In the genomic region with DNA sequence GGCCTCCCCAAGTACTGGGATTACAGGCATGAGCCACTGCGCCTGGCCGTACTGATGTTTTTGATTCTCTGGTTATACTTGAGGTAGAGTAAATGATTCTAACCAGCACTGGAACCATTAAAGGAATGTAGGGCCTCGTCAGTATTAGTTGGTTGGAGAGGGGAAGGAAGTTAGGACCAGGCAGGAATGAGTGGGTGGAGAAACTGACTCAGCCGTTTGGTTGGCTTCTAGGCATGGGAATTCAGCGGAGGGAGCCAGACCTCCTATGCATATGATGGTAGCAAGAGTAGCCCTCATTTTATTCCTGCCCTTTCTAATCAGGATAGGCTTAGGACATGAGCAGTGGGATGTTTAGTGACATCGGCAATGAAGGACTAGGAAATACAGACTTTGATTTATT, we compare ENCODE assay signal across 12 cellular contexts. TPM values are rescaled to one million over a fixed set of nuclear protein-coding genes. Genes with fewer than 3 reads are reported as not detected.
DNase-seq lines count a peak whose midpoint lies in the region; ATAC-seq, FAIRE-seq and TF ChIP-seq lines count a peak whose summit lies in the region.
"Had no signal": no experiment of that assay in that cellular context is flagged by ENCODE, and none has a peak within 500 bp of the region (broad histone marks: within the 10 kb centered on the region; RNA-seq: fewer than 3 reads in every experiment).

No MANE protein-coding gene starts in this region.

- H3K36me3 Mint-ChIP-seq in H9 (ENCODE audit: insufficient read depth in 1 of 3, low read depth in 3 of 3) (no peaks in the 10 kb centered on the region), astrocyte (ENCODE audit: low read depth, unreplicated experiment) (no peaks in the 10 kb centered on the region)

- no peak overlapping the region for H2AK5ac ChIP-seq in H9 (ENCODE audit: insufficient read length, low read length)

- H3K27me3 Mint-ChIP-seq in H9 (ENCODE audit: low read depth) (no peaks in the 10 kb centered on the region), astrocyte (ENCODE audit: low read depth, unreplicated experiment) (no peaks in the 10 kb centered on the region)
- H3K27me3 Mint-ChIP-seq: stimulated activated naive CD8-positive, alpha-beta T cell treated with anti-CD3 and anti-CD28 coated beads, Interleukin-15, amount 100 ng/mL, for 72 hours had no signal

- H3K56ac ChIP-seq in H9 (ENCODE audit: insufficient read length, low read depth, low read length) = no peak overlapping the region

- ATAC-seq in foreskin keratinocyte = peak; percentile 41
- ATAC-seq: stimulated activated naive CD8-positive, alpha-beta T cell treated with anti-CD3 and anti-CD28 coated beads, Interleukin-15, amount 100 ng/mL, for 72 hours had no signal

- no peak overlapping the region for H3K9ac ChIP-seq in H9 (ENCODE audit: extremely low read depth, insufficient read length, low read length)
- peak overlapping the region; percentile 14 for H3K9ac ChIP-seq in astrocyte (ENCODE audit: low read length)
- H3K9ac ChIP-seq in stomach smooth muscle (ENCODE audit: low read length in 2 of 2) = no peak overlapping the region

- H4K20me1 ChIP-seq in H9 (ENCODE audit: control insufficient read depth, insufficient read depth, insufficient read length) = no peaks in the 10 kb centered on the region
- no peaks in the 10 kb centered on the region for H4K20me1 ChIP-seq in astrocyte (ENCODE audit: insufficient read depth, low read length)

- no peak overlapping the region for H2BK12ac ChIP-seq in H9 (ENCODE audit: insufficient read length, low read depth, low read length)

- no peaks in the 10 kb centered on the region for H3K79me1 ChIP-seq in H9 (ENCODE audit: insufficient read depth, low read depth, low read length, poor library complexity, severe bottlenecking)

- no peak overlapping the region for H4K8ac ChIP-seq in H9 (replicated peaks; ENCODE audit: insufficient read length, low read depth, low read length)

- H2BK120ac ChIP-seq in H9 (ENCODE audit: low read depth, low read length, poor library complexity, severe bottlenecking) = no peak overlapping the region

- no peak overlapping the region for H2BK20ac ChIP-seq in H9 (ENCODE audit: low read depth, low read length, poor library complexity, severe bottlenecking)

- H4K5ac ChIP-seq in H9 (ENCODE audit: insufficient read length, low read depth, low read length) = no peak overlapping the region

- no peaks in the 10 kb centered on the region for H3K9me3 ChIP-seq in H9 (ENCODE audit: control insufficient read depth, low read depth, low read length)
- no peaks in the 10 kb centered on the region for H3K9me3 ChIP-seq in astrocyte (ENCODE audit: insufficient read depth, low read depth, low read length)
- H3K9me3 ChIP-seq in stomach smooth muscle (ENCODE audit: control insufficient read depth in 2 of 2, low read length in 2 of 2) = no peaks in the 10 kb centered on the region
- H3K9me3 ChIP-seq: SJCRH30 had no signal

- no peak overlapping the region for H2BK5ac ChIP-seq in H9 (ENCODE audit: insufficient read length, low read length)

- H3K27ac ChIP-seq in H9 (ENCODE audit: insufficient read length, low read depth, low read length) (no peak overlapping the region), astrocyte (ENCODE audit: low read depth, low read length) (peak overlapping the region; percentile 49), foreskin keratinocyte (no peak overlapping the region), stomach smooth muscle (ENCODE audit: low read length) (peak overlapping the region; percentile 31)
- H3K27ac ChIP-seq: SJCRH30 had no signal

- H3K4me3 ChIP-seq in astrocyte (ENCODE audit: insufficient read depth, low read depth, low read length) (no peak overlapping the region), stomach smooth muscle (ENCODE audit: low read length in 2 of 2) (peak overlapping the region in 1 of 2 donors; percentile 8)
- H3K4me3 ChIP-seq: SJCRH30 had no signal

- H3K4me3 Mint-ChIP-seq in H9 (no peak overlapping the region), astrocyte (ENCODE audit: unreplicated experiment) (no peak overlapping the region)
- H3K4me3 Mint-ChIP-seq: stimulated activated naive CD8-positive, alpha-beta T cell treated with anti-CD3 and anti-CD28 coated beads, Interleukin-15, amount 100 ng/mL, for 72 hours had no signal

- no peak overlapping the region for H3K4ac ChIP-seq in H9 (ENCODE audit: low read depth, low read length)

- H3K4me1 Mint-ChIP-seq in H9 (peaks cover 4 to 6% of the 10 kb centered on the region in 2 experiments), astrocyte (ENCODE audit: low read depth, unreplicated experiment) (peaks cover 7% of the 10 kb centered on the region)
- H3K4me1 Mint-ChIP-seq: stimulated activated naive CD8-positive, alpha-beta T cell treated with anti-CD3 and anti-CD28 coated beads, Interleukin-15, amount 100 ng/mL, for 72 hours had no signal

- H2BK15ac ChIP-seq in H9 (ENCODE audit: low read depth, low read length) = no peak overlapping the region

- peak; percentile 39 for FAIRE-seq in astrocyte (lab: Jason Lieb, UNC)

- DNase-seq in H9 (no peak), astrocyte (ENCODE audit: low read depth) (peak; percentile 88), foreskin keratinocyte (no peak), NOMO-1 treated with dmso at 0.1 percent for 144 hours (lab: John Stamatoyannopoulos, UW; ENCODE audit: unreplicated experiment) (no peak), mucosa of gallbladder (ENCODE audit: low spot score) (no peak), superior temporal gyrus (ENCODE audit: extremely low spot score) (no peak)
- DNase-seq: activated CD8-positive, alpha-beta memory T cell treated with anti-CD3 and anti-CD28 coated beads, Interleukin-2, amount 50 U/mL, for 4 hours; anterior cingulate cortex; NCI-H69; SJCRH30; stimulated activated naive CD8-positive, alpha-beta T cell treated with anti-CD3 and anti-CD28 coated beads, Interleukin-15, amount 100 ng/mL, for 72 hours had no signal

- H4K91ac ChIP-seq in H9 (ENCODE audit: insufficient read length, low read depth, low read length) = no peak overlapping the region

- H3K23me2 ChIP-seq in H9 (ENCODE audit: insufficient read length, low read depth, low read length, poor library complexity, severe bottlenecking) = no peaks in the 10 kb centered on the region

- no peaks in the 10 kb centered on the region for H3K9me3 Mint-ChIP-seq in H9
- H3K9me3 Mint-ChIP-seq in astrocyte (ENCODE audit: unreplicated experiment) = peaks cover 2% of the 10 kb centered on the region
- H3K9me3 Mint-ChIP-seq: stimulated activated naive CD8-positive, alpha-beta T cell treated with anti-CD3 and anti-CD28 coated beads, Interleukin-15, amount 100 ng/mL, for 72 hours had no signal

- no peak overlapping the region for H3T11ph ChIP-seq in H9 (ENCODE audit: low read length)

- no peaks in the 10 kb centered on the region for H3K27me3 ChIP-seq in H9 (ENCODE audit: insufficient read depth, low read length)
- H3K27me3 ChIP-seq in astrocyte (ENCODE audit: insufficient read depth, low read length) = no peaks in the 10 kb centered on the region
- H3K27me3 ChIP-seq in foreskin keratinocyte = no peaks in the 10 kb centered on the region
- no peaks in the 10 kb centered on the region for H3K27me3 ChIP-seq in stomach smooth muscle (ENCODE audit: control insufficient read depth in 1 of 2, insufficient read depth in 2 of 2, low read length in 2 of 2)

- no peak overlapping the region for H3K23ac ChIP-seq in H9 (ENCODE audit: insufficient read length, low read depth, low read length)

- H3K4me1 ChIP-seq in H9 (ENCODE audit: insufficient read depth, low read length) (no peaks in the 10 kb centered on the region; the same call in 1 of the 2 replicates), astrocyte (ENCODE audit: insufficient read depth, low read length) (peaks cover 10% of the 10 kb centered on the region), foreskin keratinocyte (no peaks in the 10 kb centered on the region), stomach smooth muscle (ENCODE audit: control insufficient read depth, insufficient read depth, low read length) (peaks cover 40% of the 10 kb centered on the region)
- H3K4me1 ChIP-seq: SJCRH30 had no signal

- H3K18ac ChIP-seq in H9 (ENCODE audit: insufficient read length, low read depth, low read length) = no peak overlapping the region

- TF ChIP-seq CTCF in H9 (conservative IDR thresholded peaks at IDR 0.05) (no peak), astrocyte (IDR thresholded peaks at IDR 0.05; ENCODE audit: insufficient read depth, low read depth, low read length) (no peak), foreskin keratinocyte (conservative IDR thresholded peaks at IDR 0.05) (no peak)

- H3K36me3 ChIP-seq in astrocyte (ENCODE audit: insufficient read depth, low read length) (no peaks in the 10 kb centered on the region), stomach smooth muscle (ENCODE audit: control insufficient read depth in 2 of 2, insufficient read depth in 2 of 2, low read length in 2 of 2) (no peaks in the 10 kb centered on the region)
- H3K36me3 ChIP-seq: SJCRH30 had no signal

- H3K79me2 ChIP-seq in H9 (ENCODE audit: insufficient read depth, low read length) (0 out of 2 replicates have a peak, but pooled peaks cover 2% of the 10 kb centered on the region), astrocyte (ENCODE audit: insufficient read depth, low read length) (peaks cover 17% of the 10 kb centered on the region)

- no peak overlapping the region for H3K4me2 ChIP-seq in H9 (ENCODE audit: insufficient read depth, insufficient read length, low read length)
- peak overlapping the region; percentile 71 for H3K4me2 ChIP-seq in astrocyte (ENCODE audit: low read length)

- H3K14ac ChIP-seq in H9 (ENCODE audit: insufficient read depth, low read length) = no peak overlapping the region

- H2AFZ ChIP-seq in H9 (ENCODE audit: low read length) (no peak overlapping the region), astrocyte (ENCODE audit: low read depth, low read length) (peak overlapping the region; percentile 44)

- H3K27ac Mint-ChIP-seq in H9 (peak overlapping the region in 2 of 3 experiments; percentile 3 to 65; a peak in 3 of 7 replicates), astrocyte (ENCODE audit: unreplicated experiment) (peak overlapping the region; percentile 49)
- H3K27ac Mint-ChIP-seq: stimulated activated naive CD8-positive, alpha-beta T cell treated with anti-CD3 and anti-CD28 coated beads, Interleukin-15, amount 100 ng/mL, for 72 hours had no signal

- WGBS in H9 (ENCODE audit: extremely low coverage, insufficient read length, low lambda C conversion rate) = no CpG with 5 or more reads among the region's 6 CpGs

RNA-seq across cellular contexts. Expression of gene SERINC3, which starts 19.0 kb away (rescaled TPM):
- total RNA-seq in H9 (2021) (39.9 and 41.5 TPM in 2 replicates), astrocyte (94.3 and 107 TPM in 2 replicates), foreskin keratinocyte (54.8 and 69.2 TPM in 2 replicates), mucosa of gallbladder (120 TPM)
- 26.3 and 27.6 TPM in 2 replicates for polyA plus RNA-seq in foreskin keratinocyte

RNA-seq across cellular contexts. Expression of gene PKIG, which starts 41.5 kb away (rescaled TPM):
- total RNA-seq in H9 (2021) (23.0 and 27.0 TPM in 2 replicates), astrocyte (27.8 and 30.1 TPM in 2 replicates), foreskin keratinocyte (19.9 and 20.7 TPM in 2 replicates), mucosa of gallbladder (92.0 TPM)
- 23.5 and 25.4 TPM in 2 replicates for polyA plus RNA-seq in foreskin keratinocyte

Comparison
In these comparisons a context has a peak if more than half of its experiments do, and no peak if none do; other contexts are left out.
1. H3K27ac ChIP-seq: peak in astrocyte (single experiment) and stomach smooth muscle (single experiment); none in H9 (single experiment) and foreskin keratinocyte (single experiment).